Comparison of ENCODE assay signal across 1 cellular context in the genomic region with DNA sequence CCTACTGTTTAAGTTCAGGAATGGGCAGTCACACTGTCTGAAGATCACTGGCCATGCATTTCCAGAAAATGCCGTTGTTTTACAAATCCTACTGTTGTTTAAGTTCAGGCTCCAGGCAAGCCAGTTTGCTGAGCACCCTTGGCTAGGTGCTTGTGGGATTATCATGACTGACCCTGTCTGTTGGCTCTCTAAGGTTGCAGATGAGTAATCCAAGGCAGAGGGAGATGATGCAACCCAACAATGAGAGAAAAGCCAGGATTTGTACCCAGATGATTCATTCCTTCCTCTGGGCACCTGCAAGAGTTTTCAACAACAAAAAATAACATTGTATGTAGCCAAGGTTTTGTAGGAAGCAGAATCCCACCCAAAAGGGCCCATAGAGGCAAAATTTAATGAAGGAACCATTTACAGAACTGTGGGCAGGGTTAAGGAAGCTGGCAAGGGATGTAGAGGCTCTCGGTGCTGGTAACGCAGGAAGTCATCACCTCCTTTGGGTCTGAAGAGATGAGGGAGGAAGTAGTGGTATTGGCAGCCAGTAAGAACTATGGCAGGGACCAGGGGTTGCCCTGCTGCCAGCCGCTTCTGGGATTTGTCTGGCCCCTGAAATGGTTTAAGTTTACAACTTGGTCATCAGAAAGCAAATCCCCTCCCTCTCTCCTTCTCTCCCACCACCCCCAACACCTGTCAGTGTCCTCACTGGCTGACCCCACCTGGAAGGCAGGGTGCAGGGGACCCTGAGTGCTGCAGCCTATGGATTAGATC.
TF ChIP-seq lines count a peak whose summit lies in the region.

No MANE protein-coding gene starts in this region.

TF ChIP-seq in K562, 482 proteins besides CTCF, POLR2A, EP300 and RAD21 (continued from another document):
- TF ChIP-seq, protein P1, sequence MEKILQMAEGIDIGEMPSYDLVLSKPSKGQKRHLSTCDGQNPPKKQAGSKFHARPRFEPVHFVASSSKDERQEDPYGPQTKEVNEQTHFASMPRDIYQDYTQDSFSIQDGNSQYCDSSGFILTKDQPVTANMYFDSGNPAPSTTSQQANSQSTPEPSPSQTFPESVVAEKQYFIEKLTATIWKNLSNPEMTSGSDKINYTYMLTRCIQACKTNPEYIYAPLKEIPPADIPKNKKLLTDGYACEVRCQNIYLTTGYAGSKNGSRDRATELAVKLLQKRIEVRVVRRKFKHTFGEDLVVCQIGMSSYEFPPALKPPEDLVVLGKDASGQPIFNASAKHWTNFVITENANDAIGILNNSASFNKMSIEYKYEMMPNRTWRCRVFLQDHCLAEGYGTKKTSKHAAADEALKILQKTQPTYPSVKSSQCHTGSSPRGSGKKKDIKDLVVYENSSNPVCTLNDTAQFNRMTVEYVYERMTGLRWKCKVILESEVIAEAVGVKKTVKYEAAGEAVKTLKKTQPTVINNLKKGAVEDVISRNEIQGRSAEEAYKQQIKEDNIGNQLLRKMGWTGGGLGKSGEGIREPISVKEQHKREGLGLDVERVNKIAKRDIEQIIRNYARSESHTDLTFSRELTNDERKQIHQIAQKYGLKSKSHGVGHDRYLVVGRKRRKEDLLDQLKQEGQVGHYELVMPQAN (IDR thresholded peaks at IDR 0.05; ENCODE audit: borderline replicate concordance): no peak
- TF ChIP-seq PPARD (CRISPR knock-in tag; IDR thresholded peaks at IDR 0.05): no peak
- no peak for TF ChIP-seq ZNF282 (CRISPR knock-in tag; IDR thresholded peaks at IDR 0.05)
- TF ChIP-seq, protein P2, sequence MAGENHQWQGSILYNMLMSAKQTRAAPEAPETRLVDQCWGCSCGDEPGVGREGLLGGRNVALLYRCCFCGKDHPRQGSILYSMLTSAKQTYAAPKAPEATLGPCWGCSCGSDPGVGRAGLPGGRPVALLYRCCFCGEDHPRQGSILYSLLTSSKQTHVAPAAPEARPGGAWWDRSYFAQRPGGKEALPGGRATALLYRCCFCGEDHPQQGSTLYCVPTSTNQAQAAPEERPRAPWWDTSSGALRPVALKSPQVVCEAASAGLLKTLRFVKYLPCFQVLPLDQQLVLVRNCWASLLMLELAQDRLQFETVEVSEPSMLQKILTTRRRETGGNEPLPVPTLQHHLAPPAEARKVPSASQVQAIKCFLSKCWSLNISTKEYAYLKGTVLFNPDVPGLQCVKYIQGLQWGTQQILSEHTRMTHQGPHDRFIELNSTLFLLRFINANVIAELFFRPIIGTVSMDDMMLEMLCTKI (IDR thresholded peaks at IDR 0.05; ENCODE audit: partially characterized antibody): no peak
